In the genomic region with DNA sequence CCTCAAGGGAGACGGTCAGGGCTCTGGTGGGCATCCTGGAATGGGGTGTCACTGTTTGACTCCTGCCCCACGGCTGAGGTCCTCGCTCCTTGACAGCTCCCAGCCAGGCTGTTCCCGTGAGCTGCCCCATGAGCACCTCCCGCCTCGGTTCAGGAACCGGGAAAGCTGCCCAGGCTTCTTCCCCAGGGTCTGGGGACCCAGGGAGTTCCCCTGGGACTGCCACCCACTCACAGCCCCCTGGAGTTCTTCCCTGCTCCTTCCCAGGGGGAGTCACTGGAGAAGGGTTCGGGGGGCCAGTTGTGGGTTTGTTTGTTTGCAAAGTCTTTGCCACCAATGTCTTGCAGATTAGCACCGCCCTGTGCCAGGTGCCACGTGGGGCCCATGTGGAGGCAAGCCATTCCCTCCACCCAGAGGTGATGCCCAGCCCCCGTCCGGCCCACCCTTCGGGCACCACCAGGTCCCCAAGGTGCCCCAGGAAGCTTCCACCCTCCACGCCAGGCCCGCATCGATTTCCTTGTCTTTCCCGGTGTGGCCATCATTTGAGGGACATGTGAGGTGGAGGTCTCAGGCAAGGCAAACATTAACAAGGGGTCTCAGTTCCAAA, we compare ENCODE assay signal across 16 cellular contexts. TPM values are rescaled to one million over a fixed set of nuclear protein-coding genes. Genes with fewer than 3 reads are reported as not detected.
A peak's percentile ranks its signal among the peaks of the same experiment; 100 is the strongest.
DNase-seq lines count a peak whose midpoint lies in the region; ATAC-seq and TF ChIP-seq lines count a peak whose summit lies in the region.
"Had no signal": no experiment of that assay in that cellular context is flagged by ENCODE, and none has a peak within 500 bp of the region (broad histone marks: within the 10 kb centered on the region; RNA-seq: fewer than 3 reads in every experiment).

No MANE protein-coding gene starts in this region.

- CTCF ChIA-PET in A673 (lab: Charles Lee) = no interaction called here

- H2BK12ac ChIP-seq in neuronal stem cell (ENCODE audit: low read length) = no peak overlapping the region

- intact Hi-C loops in Right ventricle myocardium inferior (cut with DNase I) = loop anchor here (5.0 kb wide), 1 partner anchor 41 kb away; no protein-coding TSS in a partner anchor
- intact Hi-C loops in A673 (cut with micrococcal nuclease; ENCODE audit: unreplicated experiment) = no loop called here

- peak overlapping the region; percentile 97 for H2BK15ac ChIP-seq in neuronal stem cell (ENCODE audit: low read length)

- peak overlapping the region; percentile 70 for H3K4ac ChIP-seq in neuronal stem cell (ENCODE audit: low read length)

- no peak overlapping the region for H2BK120ac ChIP-seq in neuronal stem cell (ENCODE audit: low read depth, low read length)

- H3K14ac ChIP-seq in neuronal stem cell (ENCODE audit: low read length) = no peak overlapping the region

- no TSS peak for BruUV-seq in A673 (replicated peaks; lab: Mats Ljungman, UMichigan)

- H3K9ac ChIP-seq in neuronal stem cell (ENCODE audit: low read depth, low read length, poor library complexity) = no peak overlapping the region

- POLR2A ChIA-PET in A673 (lab: Charles Lee; ENCODE audit: low non-redundant PET) = interaction anchor here (0.5 kb wide), 1 partner anchor 152 kb away, joined by 6 read pairs; no protein-coding TSS in a partner anchor

- no peaks in the 10 kb centered on the region for H3K9me3 ChIP-seq in cardiac muscle cell (ENCODE audit: low read depth)
- no peaks in the 10 kb centered on the region for H3K9me3 ChIP-seq in neuronal stem cell (replicated peaks in 1 of 2; ENCODE audit: control insufficient read depth in 2 of 2, insufficient read depth in 1 of 2, low read depth in 1 of 2, low read length in 2 of 2)
- no peaks in the 10 kb centered on the region for H3K9me3 ChIP-seq in A673 (ENCODE audit: low read depth, low read length, poor library complexity, severe bottlenecking)
- H3K9me3 ChIP-seq: Caco-2, prostate gland had no signal

- H2AK5ac ChIP-seq in neuronal stem cell (ENCODE audit: low read depth, low read length) = peak overlapping the region; percentile 99

- no peaks in the 10 kb centered on the region for H3K27me3 ChIP-seq in cardiac muscle cell
- no peaks in the 10 kb centered on the region for H3K27me3 ChIP-seq in neuronal stem cell (ENCODE audit: control insufficient read depth in 3 of 3, insufficient read depth in 3 of 3, low read depth in 1 of 3, low read length in 3 of 3)
- no peaks in the 10 kb centered on the region for H3K27me3 ChIP-seq in A673 (replicated peaks; ENCODE audit: insufficient read depth, low read depth, low read length, poor library complexity)

- ATAC-seq in Right ventricle myocardium inferior (no peak), left lobe of liver (no peak), omental fat pad (ENCODE audit: low FRiP score) (no peak)
- ATAC-seq: esophagus mucosa had no signal

- no peak overlapping the region for H3K4me3 ChIP-seq in cardiac muscle cell
- H3K4me3 ChIP-seq in fibroblast of mammary gland (ENCODE audit: control insufficient read depth, low read depth, low read length) = peak overlapping the region; percentile 57
- H3K4me3 ChIP-seq in neuronal stem cell (ENCODE audit: low read length in 2 of 2) = no peak overlapping the region
- peak overlapping the region; percentile 46 for H3K4me3 ChIP-seq in urinary bladder (ENCODE audit: low read depth, low read length)
- H3K4me3 ChIP-seq in A673 (ENCODE audit: low read depth, low read length, poor library complexity, severe bottlenecking) = no peak overlapping the region

- H3K27ac ChIP-seq in cardiac muscle cell (peak overlapping the region; percentile 77), neuronal stem cell (replicated peaks; ENCODE audit: low read length) (no peak overlapping the region), urinary bladder (ENCODE audit: low read depth) (no peak overlapping the region), A673 (ENCODE audit: low read depth, low read length, poor library complexity, severe bottlenecking) (no peak overlapping the region)
- H3K27ac ChIP-seq: prostate gland had no signal

- H3K79me1 ChIP-seq in neuronal stem cell (ENCODE audit: low read depth, low read length) = peaks cover 4% of the 10 kb centered on the region

- WGBS in neuronal stem cell (ENCODE audit: extremely low coverage in 2 of 2, insufficient read length in 2 of 2, insufficient replicate concordance in 1 of 2), 2 donors = no CpG with 5 or more reads among the region's 17 CpGs
- WGBS in urinary bladder = 82% methylated on average over 17 of the region's 17 CpGs

- H4K8ac ChIP-seq in neuronal stem cell (ENCODE audit: low read depth, low read length) = no peak overlapping the region

- peak overlapping the region; percentile 52 for H3K18ac ChIP-seq in neuronal stem cell (ENCODE audit: low read length)

- TF ChIP-seq CTCF in cardiac muscle cell (IDR thresholded peaks at IDR 0.05; ENCODE audit: low read depth, low read length) (no peak), fibroblast of mammary gland (conservative IDR thresholded peaks at IDR 0.05; ENCODE audit: control insufficient read depth, insufficient read depth, low read depth, low read length) (no peak), A673 (conservative IDR thresholded peaks at IDR 0.05; ENCODE audit: low read depth, low read length) (no peak), omental fat pad (IDR thresholded peaks at IDR 0.05) (no peak)

- peak overlapping the region; percentile 98 for H2AFZ ChIP-seq in neuronal stem cell (ENCODE audit: low read length)

- H3K4me2 ChIP-seq in neuronal stem cell (ENCODE audit: insufficient read depth, low read length, poor library complexity, severe bottlenecking) = no peak overlapping the region

- H3K4me1 ChIP-seq in cardiac muscle cell (ENCODE audit: low read depth) = peaks cover 33% of the 10 kb centered on the region
- peaks cover 10 to 13% of the 10 kb centered on the region in 2 donors for H3K4me1 ChIP-seq in neuronal stem cell (ENCODE audit: control insufficient read depth in 2 of 2, insufficient read depth in 1 of 2, low read depth in 1 of 2, low read length in 2 of 2)
- no peaks in the 10 kb centered on the region for H3K4me1 ChIP-seq in urinary bladder (ENCODE audit: insufficient read depth)
- no peaks in the 10 kb centered on the region for H3K4me1 ChIP-seq in A673 (ENCODE audit: insufficient read depth, low read length, poor library complexity, severe bottlenecking)
- H3K4me1 ChIP-seq: Caco-2, prostate gland had no signal

- no peak for DNase-seq in cardiac muscle cell (ENCODE audit: low read depth in 1 of 2, low spot score in 1 of 2)
- no peak for DNase-seq in Right ventricle myocardium inferior (ENCODE audit: missing footprints)
- DNase-seq in fibroblast of mammary gland (ENCODE audit: low read depth) = no peak
- no peak for DNase-seq in neuronal stem cell (ENCODE audit: low spot score)
- DNase-seq in left lobe of liver (ENCODE audit: low spot score) = no peak
- DNase-seq in A673 (ENCODE audit: low spot score) = no peak
- DNase-seq in omental fat pad (ENCODE audit: low spot score) = no peak
- DNase-seq: activated B cell treated with CpG ODN at 0.5 μM for 24 hours; activated naive CD4-positive, alpha-beta T cell treated with anti-CD3 and anti-CD28 coated beads, Interleukin-2, amount 10 ng/mL, durations not matched to agents 7 days and 5 days; Caco-2; NCI-H2029 treated with DMSO at 0.1 percent for 48 hours; stimulated activated CD4-positive, alpha-beta T cell treated with anti-CD3 and anti-CD28 coated beads, Interleukin-1b, Interleukin-23, amount 100 ng/mL, for 48 hours had no signal

- peak overlapping the region; percentile 99 for H4K91ac ChIP-seq in neuronal stem cell (ENCODE audit: low read depth, low read length, poor library complexity)

- H3K36me3 ChIP-seq in cardiac muscle cell (no peaks in the 10 kb centered on the region), neuronal stem cell (replicated peaks in 1 of 2; ENCODE audit: control insufficient read depth in 2 of 2, insufficient read depth in 2 of 2, low read length in 2 of 2) (no peaks in the 10 kb centered on the region), urinary bladder (ENCODE audit: insufficient read depth) (no peaks in the 10 kb centered on the region), A673 (ENCODE audit: insufficient read depth, low read length, poor library complexity, severe bottlenecking) (no peaks in the 10 kb centered on the region)
- H3K36me3 ChIP-seq: prostate gland had no signal

- H3K23ac ChIP-seq in neuronal stem cell (ENCODE audit: low read depth, low read length, poor library complexity) = peak overlapping the region; percentile 86

- peak overlapping the region; percentile 72 for H2BK5ac ChIP-seq in neuronal stem cell (ENCODE audit: low read length)

RNA-seq across cellular contexts. Expression of gene PLPP7, which starts 1.3 kb away (rescaled TPM):
- total RNA-seq in cardiac muscle cell (50.3 and 52.5 TPM in 2 replicates), Right ventricle myocardium inferior (107 TPM), urinary bladder (4.1 TPM), left lobe of liver (0.30 TPM), A673 (2021) (not detected in 2 replicates), omental fat pad (10 to 100 TPM in 1 of 4 donors, 1 to 10 TPM in 3; 3.8 to 14.0 (median 6.5) TPM)
- polyA plus RNA-seq in cardiac muscle cell (36.9 and 42.5 TPM in 2 replicates), urinary bladder (11.0 TPM)
- 4.2 TPM for polyA plus RNA-seq in neuronal stem cell (2013, experiment 1 of 2)
- 4.1 TPM for polyA plus RNA-seq in neuronal stem cell (2013, experiment 2 of 2)
- total RNA-seq: T-helper 1 cell treated with Interleukin-12 subunit alpha and Interleukin-12 subunit beta and Interleukin-4 antibody, amounts not matched to agents 30 ng/mL and 1 ng/mL, for 36 hours had no signal

RNA-seq across cellular contexts. Expression of gene FAM78A, which starts 14.6 kb away (rescaled TPM):
- total RNA-seq in cardiac muscle cell (39.6 and 42.6 TPM in 2 replicates), Right ventricle myocardium inferior (62.9 TPM), urinary bladder (3.1 TPM), left lobe of liver (1.2 TPM), A673 (2021) (0.84 and 1.7 TPM in 2 replicates), omental fat pad (1 to 10 TPM; 1.9 to 9.9 (median 5.5) TPM)
- polyA plus RNA-seq in cardiac muscle cell (21.5 and 29.5 TPM in 2 replicates), urinary bladder (1.9 TPM)
- polyA plus RNA-seq in neuronal stem cell (2013, experiment 1 of 2) = 2.7 TPM
- polyA plus RNA-seq in neuronal stem cell (2013, experiment 2 of 2) = 2.5 TPM

Comparison
In these comparisons a context has a peak if more than half of its experiments do, and no peak if none do; other contexts are left out.
1. H3K4me3 ChIP-seq: peak in fibroblast of mammary gland (single experiment) and urinary bladder (single experiment); none in cardiac muscle cell (single experiment), neuronal stem cell (0 of 2) and A673 (single experiment).